In genomic region chr7:131021460-131021859, GRCh38 we compare ENCODE assay signal across 10 cellular contexts.
A peak's percentile ranks its signal among the peaks of the same experiment; 100 is the strongest.
DNase-seq lines count a peak whose midpoint lies in the region; ATAC-seq and TF ChIP-seq lines count a peak whose summit lies in the region.
"Had no signal": no experiment of that assay in that cellular context is flagged by ENCODE, and none has a peak within 500 bp of the region (broad histone marks: within the 10 kb centered on the region; RNA-seq: fewer than 3 reads in every experiment).

No MANE protein-coding gene starts in this region.

- peak overlapping the region; percentile 93 for H3K27ac Mint-ChIP-seq in stimulated activated naive CD8-positive, alpha-beta T cell treated with anti-CD3 and anti-CD28 coated beads, Interleukin-15, Interleukin-2, amounts not matched to agents 100 ng/mL and 50 ng/mL, for 24 hours

- peaks cover 37% of the 10 kb centered on the region for H3K36me3 Mint-ChIP-seq in activated T-cell treated with anti-CD3 and anti-CD28 coated beads, Interleukin-2, amount 50 U/mL, for 4 hours (ENCODE audit: insufficient read depth)
- H3K36me3 Mint-ChIP-seq in stimulated activated naive CD8-positive, alpha-beta T cell treated with anti-CD3 and anti-CD28 coated beads, Interleukin-15, Interleukin-2, amounts not matched to agents 100 ng/mL and 50 ng/mL, for 24 hours (ENCODE audit: low read depth) = peaks cover 33% of the 10 kb centered on the region

- H3K9ac ChIP-seq in OCI-LY3 (ENCODE audit: low read length) = peak overlapping the region; percentile 39

- peak overlapping the region; percentile 37 for H3K4me3 ChIP-seq in OCI-LY3 (ENCODE audit: low read length)
- H3K4me3 ChIP-seq: skin epidermis, thoracic aorta had no signal

- TF ChIP-seq CTCF in OCI-LY3 (IDR thresholded peaks at IDR 0.05; ENCODE audit: low read depth, low read length) = no peak

- peak overlapping the region; percentile 72 for H3K27ac ChIP-seq in OCI-LY3 (ENCODE audit: low read length)
- H3K27ac ChIP-seq: thoracic aorta had no signal

- H3K4me2 ChIP-seq in OCI-LY3 (ENCODE audit: low read length) = peak overlapping the region; percentile 68

- H3K4me3 Mint-ChIP-seq in activated T-cell treated with anti-CD3 and anti-CD28 coated beads, Interleukin-2, amount 50 U/mL, for 4 hours = peak overlapping the region; percentile 64
- peak overlapping the region; percentile 67 for H3K4me3 Mint-ChIP-seq in stimulated activated naive CD8-positive, alpha-beta T cell treated with anti-CD3 and anti-CD28 coated beads, Interleukin-15, Interleukin-2, amounts not matched to agents 100 ng/mL and 50 ng/mL, for 24 hours

- H4K20me1 ChIP-seq in OCI-LY3 (ENCODE audit: insufficient read depth, low read length) = no peaks in the 10 kb centered on the region

- H3K27me3 Mint-ChIP-seq in activated T-cell treated with anti-CD3 and anti-CD28 coated beads, Interleukin-2, amount 50 U/mL, for 4 hours (ENCODE audit: low read depth) = no peaks in the 10 kb centered on the region
- no peaks in the 10 kb centered on the region for H3K27me3 Mint-ChIP-seq in stimulated activated naive CD8-positive, alpha-beta T cell treated with anti-CD3 and anti-CD28 coated beads, Interleukin-15, Interleukin-2, amounts not matched to agents 100 ng/mL and 50 ng/mL, for 24 hours

- peak; percentile 63 to 72 for ATAC-seq in activated T-cell treated with anti-CD3 and anti-CD28 coated beads, Interleukin-2, amount 50 U/mL, for 4 hours
- peak; percentile 47 for ATAC-seq in HG02588 (IDR thresholded peaks at IDR 0.05; ENCODE audit: unreplicated experiment)

- H3K4me1 ChIP-seq in OCI-LY3 (ENCODE audit: low read length) = peaks cover 56% of the 10 kb centered on the region

- no peak for DNase-seq in activated T-cell treated with anti-CD3 and anti-CD28 coated beads, Interleukin-2, amount 50 U/mL, for 4 hours
- DNase-seq in activated T-cell treated with anti-CD3 and anti-CD28 coated beads for 4 hours = no peak
- no peak for DNase-seq in NCI-H226
- DNase-seq in NCI-H524 treated with DMSO at 0.1 percent for 48 hours (lab: John Stamatoyannopoulos, UW) = no peak
- DNase-seq in kidney glomerular epithelial cell (lab: John Stamatoyannopoulos, UW) = no peak

- peaks cover 7% of the 10 kb centered on the region for H3K9me3 Mint-ChIP-seq in activated T-cell treated with anti-CD3 and anti-CD28 coated beads, Interleukin-2, amount 50 U/mL, for 4 hours
- peaks cover 5% of the 10 kb centered on the region for H3K9me3 Mint-ChIP-seq in stimulated activated naive CD8-positive, alpha-beta T cell treated with anti-CD3 and anti-CD28 coated beads, Interleukin-15, Interleukin-2, amounts not matched to agents 100 ng/mL and 50 ng/mL, for 24 hours

- no peaks in the 10 kb centered on the region for H3K27me3 ChIP-seq in OCI-LY3 (ENCODE audit: low read depth, low read length)

- peaks cover 86% of the 10 kb centered on the region for H3K4me1 Mint-ChIP-seq in activated T-cell treated with anti-CD3 and anti-CD28 coated beads, Interleukin-2, amount 50 U/mL, for 4 hours (ENCODE audit: low read depth)
- peaks cover 84% of the 10 kb centered on the region for H3K4me1 Mint-ChIP-seq in stimulated activated naive CD8-positive, alpha-beta T cell treated with anti-CD3 and anti-CD28 coated beads, Interleukin-15, Interleukin-2, amounts not matched to agents 100 ng/mL and 50 ng/mL, for 24 hours (ENCODE audit: low read depth)

- 0 out of 2 replicates have a peak, but pooled peaks cover 2% of the 10 kb centered on the region for H3K9me3 ChIP-seq in OCI-LY3 (ENCODE audit: insufficient read depth, low read length)
- H3K9me3 ChIP-seq: thoracic aorta had no signal

- H2AFZ ChIP-seq in OCI-LY3 (ENCODE audit: low read depth, low read length) = no peak overlapping the region

- peaks cover 14% of the 10 kb centered on the region for H3K36me3 ChIP-seq in OCI-LY3 (replicated peaks; ENCODE audit: low read depth, low read length)

- 0 out of 2 replicates have a peak, but pooled peaks cover 17% of the 10 kb centered on the region for H3K79me2 ChIP-seq in OCI-LY3 (ENCODE audit: low read length)
